24 cellular contexts compared by ENCODE assay signal in the genomic region with DNA sequence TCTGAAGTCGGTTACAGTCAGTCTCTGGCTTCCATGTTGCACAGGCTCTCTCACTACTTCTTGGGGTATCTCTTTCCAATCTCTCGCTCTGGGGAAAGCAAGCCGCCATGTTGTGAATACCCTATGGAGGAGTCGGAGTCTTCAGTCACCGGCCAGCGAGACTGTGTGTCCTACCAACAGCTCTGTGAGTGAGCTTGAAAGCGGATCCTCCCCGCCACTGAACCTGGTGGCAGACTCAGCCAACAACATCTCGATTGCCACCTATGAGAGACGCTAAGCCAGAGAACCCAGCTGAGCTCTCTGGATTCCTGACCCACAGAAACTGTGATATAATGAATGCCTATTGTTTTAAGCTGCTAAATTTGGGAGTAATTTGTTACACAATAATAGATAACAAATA.
"Had no signal": no experiment of that assay in that cellular context is flagged by ENCODE, and none has a peak within 500 bp of the region (broad histone marks: within the 10 kb centered on the region; RNA-seq: fewer than 3 reads in every experiment).

No MANE protein-coding gene starts in this region.

- H3K36me3 ChIP-seq: esophagus squamous epithelium, gastrocnemius medialis, heart right ventricle, left lung, lower lobe of right lung had no signal

- H3K9me3 ChIP-seq: esophagus squamous epithelium, gastrocnemius medialis, heart right ventricle, left lung, lower lobe of right lung, mucosa of descending colon had no signal

- ATAC-seq: esophagus mucosa, gastrocnemius medialis, heart right ventricle, left cardiac atrium, left lung, left ventricle myocardium superior, lower lobe of right lung, mucosa of descending colon had no signal

- FAIRE-seq: colon, endometrium had no signal

- H3K4me3 ChIP-seq: coronary artery, dorsolateral prefrontal cortex, esophagus squamous epithelium, gastrocnemius medialis, heart right ventricle, left lung, lower lobe of right lung, mucosa of descending colon had no signal

- DNase-seq: dermis blood vessel endothelial cell; dorsolateral prefrontal cortex; effector CD4-positive, alpha-beta T cell; effector memory CD4-positive, alpha-beta T cell; erythroblast; esophagus squamous epithelium; gastrocnemius medialis; glutamatergic neuron; head of caudate nucleus; heart right ventricle; hippocampal formation; islet precursor cell; left cardiac atrium; left lung; left ventricle myocardium superior; lower lobe of right lung; mesenchymal stem cell; mucosa of descending colon; naive B cell had no signal

- H3K27ac ChIP-seq: coronary artery, dorsolateral prefrontal cortex, epithelial cell of prostate, esophagus squamous epithelium, gastrocnemius medialis, heart right ventricle, left lung, lower lobe of right lung had no signal

- H3K4me1 ChIP-seq: esophagus squamous epithelium, gastrocnemius medialis, heart right ventricle, lower lobe of right lung had no signal
